9 cellular contexts compared by ENCODE assay signal in genomic region chr11:65555693-65556231, GRCh38. TPM values are rescaled to one million over a fixed set of nuclear protein-coding genes. Genes with fewer than 3 reads are reported as not detected.
DNase-seq lines count a peak whose midpoint lies in the region; ATAC-seq, FAIRE-seq and TF ChIP-seq lines count a peak whose summit lies in the region.
"Had no signal": no experiment of that assay in that cellular context is flagged by ENCODE, and none has a peak within 500 bp of the region (broad histone marks: within the 10 kb centered on the region; RNA-seq: fewer than 3 reads in every experiment).

No MANE protein-coding gene starts in this region.

- no peaks in the 10 kb centered on the region for H3K9me3 ChIP-seq in astrocyte (ENCODE audit: insufficient read depth, low read depth, low read length)
- H3K9me3 ChIP-seq in liver (ENCODE audit: control insufficient read depth in 4 of 4, low read length in 3 of 4) = no peaks in the 10 kb centered on the region

- H2AFZ ChIP-seq in astrocyte (ENCODE audit: low read depth, low read length) = no peak overlapping the region

- H3K79me2 ChIP-seq in astrocyte (ENCODE audit: insufficient read depth, low read length) = peaks cover 37% of the 10 kb centered on the region

- TF ChIP-seq CTCF in AG04449 (IDR thresholded peaks at IDR 0.05; ENCODE audit: insufficient read depth, low read length, missing control alignments) (no peak), astrocyte (IDR thresholded peaks at IDR 0.05; ENCODE audit: insufficient read depth, low read depth, low read length) (no peak), liver (IDR thresholded peaks at IDR 0.05; ENCODE audit: low read depth, low read length, missing input control) (no peak)

- TF ChIP-seq POLR2A in GM18505 (IDR thresholded peaks at IDR 0.05; ENCODE audit: borderline replicate concordance, extremely low read depth, insufficient read depth, insufficient read length) = no peak

- peaks cover 3% of the 10 kb centered on the region for H3K9me3 Mint-ChIP-seq in astrocyte (ENCODE audit: unreplicated experiment)

- H3K36me3 Mint-ChIP-seq in astrocyte (ENCODE audit: low read depth, unreplicated experiment) = peaks cover 8% of the 10 kb centered on the region

- no peak overlapping the region for H3K27ac Mint-ChIP-seq in astrocyte (ENCODE audit: unreplicated experiment)

- peaks cover 30% of the 10 kb centered on the region for H3K4me1 Mint-ChIP-seq in astrocyte (ENCODE audit: low read depth, unreplicated experiment)

- H3K27ac ChIP-seq in astrocyte (ENCODE audit: low read depth, low read length) = peak overlapping the region; percentile 11
- H3K27ac ChIP-seq in liver (ENCODE audit: low read depth in 1 of 2, low read length in 2 of 2) = peak overlapping the region in 1 of 2 donors; percentile 19

- H3K9ac ChIP-seq in astrocyte (ENCODE audit: low read length) (peak overlapping the region; percentile 32), liver (ENCODE audit: low read depth in 1 of 2, low read length in 2 of 2) (no peak overlapping the region)

- POLR2A ChIA-PET in AG04449 (lab: Yijun Ruan, JAX) = no interaction called here

- DNase-seq in AG04449 (ENCODE audit: low read depth, low spot score) = no peak
- DNase-seq in HUDEP-2 (lab: John Stamatoyannopoulos, UW; ENCODE audit: unreplicated experiment in 76 of 76) = peak in 40 of 76 experiments; percentile 1 to 76 (median 32)
- DNase-seq in astrocyte (ENCODE audit: low read depth) = peak; percentile 83
- no peak for DNase-seq in occipital lobe (lab: John Stamatoyannopoulos, UW)

- H3K4me3 ChIP-seq in AG04449 (ENCODE audit: low read depth, low read length) (peak overlapping the region; percentile 34), astrocyte (ENCODE audit: insufficient read depth, low read depth, low read length) (peak overlapping the region; percentile 58), liver (ENCODE audit: low read depth in 1 of 3, low read length in 3 of 3) (no peak overlapping the region)

- peaks cover 21% of the 10 kb centered on the region for H3K27me3 Mint-ChIP-seq in astrocyte (ENCODE audit: low read depth, unreplicated experiment)

- FAIRE-seq in astrocyte (lab: Jason Lieb, UNC) = no peak
- FAIRE-seq: GM18507 had no signal

- WGBS in liver = 54% methylated on average over 6 of the region's 6 CpGs

- no peak for TF ChIP-seq RAD21 in liver (IDR thresholded peaks at IDR 0.05)

- H3K4me2 ChIP-seq in astrocyte (ENCODE audit: low read length) = peak overlapping the region; percentile 94

- peaks cover 61% of the 10 kb centered on the region for H3K4me1 ChIP-seq in astrocyte (ENCODE audit: insufficient read depth, low read length)
- peaks cover 13 to 55% (median 25%) of the 10 kb centered on the region in 4 donors for H3K4me1 ChIP-seq in liver (ENCODE audit: control insufficient read depth in 4 of 4, insufficient read depth in 4 of 4, low read length in 3 of 4)

- H4K20me1 ChIP-seq in astrocyte (ENCODE audit: insufficient read depth, low read length) = peaks cover 48% of the 10 kb centered on the region

- peaks cover 8% of the 10 kb centered on the region for H3K36me3 ChIP-seq in astrocyte (ENCODE audit: insufficient read depth, low read length)
- peaks cover 0 to 4% (median 0%) of the 10 kb centered on the region in 4 donors for H3K36me3 ChIP-seq in liver (ENCODE audit: control insufficient read depth in 4 of 4, insufficient read depth in 3 of 4, low read depth in 1 of 4, low read length in 3 of 4)

- no peak for ATAC-seq in GM18505 (IDR thresholded peaks at IDR 0.05; ENCODE audit: unreplicated experiment)
- ATAC-seq in GM19467 (IDR thresholded peaks at IDR 0.05; ENCODE audit: unreplicated experiment) = no peak
- no peak for ATAC-seq in HG02610 (IDR thresholded peaks at IDR 0.05; ENCODE audit: unreplicated experiment)

- H3K4me3 Mint-ChIP-seq in astrocyte (ENCODE audit: unreplicated experiment) = peak overlapping the region; percentile 71

- H3K27me3 ChIP-seq in astrocyte (ENCODE audit: insufficient read depth, low read length) = no peaks in the 10 kb centered on the region
- H3K27me3 ChIP-seq in liver (ENCODE audit: control insufficient read depth in 4 of 4, insufficient read depth in 4 of 4, low read length in 3 of 4) = no peaks in the 10 kb centered on the region

- CTCF ChIA-PET in AG04449 (lab: Yijun Ruan, JAX) = interaction anchor here (1.0 to 2.1 kb wide), 5 partner anchors 12 to 37 kb away, joined by 3 to 33 read pairs (median 5); partner anchors contain the start of gene FAM89B

TF ChIP-seq in liver, 16 proteins besides CTCF, POLR2A, EP300 and RAD21:
- TF ChIP-seq GABPA (IDR thresholded peaks at IDR 0.05 in 1 of 2, conservative IDR thresholded peaks at IDR 0.05 in 1 of 2) (no peak), HNF4G (IDR thresholded peaks at IDR 0.05) (no peak), RXRA (IDR thresholded peaks at IDR 0.05) (peak; percentile 12 to 77), TAF1 (conservative IDR thresholded peaks at IDR 0.05) (no peak), ATF3 (IDR thresholded peaks at IDR 0.05) (no peak), REST (IDR thresholded peaks at IDR 0.05) (no peak), FOXA1 (IDR thresholded peaks at IDR 0.05) (no peak), NR2F2 (IDR thresholded peaks at IDR 0.05) (peak; percentile 18), HNF4A (conservative IDR thresholded peaks at IDR 0.05) (peak in 1 of 2 donors; percentile 29), MAX (IDR thresholded peaks at IDR 0.05) (no peak), JUND (IDR thresholded peaks at IDR 0.05) (peak in 1 of 2 donors; percentile 67)

RNA-seq across cellular contexts. Expression of gene LTBP3, which starts 2.4 kb away (rescaled TPM):
- total RNA-seq in astrocyte (33.2 and 36.5 TPM in 2 replicates), liver (10 to 100 TPM; 16.0 to 17.9 TPM), occipital lobe (18.4 TPM)
- polyA plus RNA-seq in liver = 10 to 100 TPM in 1 of 2 donors, 1 to 10 TPM in 1; 8.8 to 46.2 TPM

RNA-seq across cellular contexts. Expression of gene ZNRD2, which starts 14.5 kb away (rescaled TPM):
- total RNA-seq in astrocyte (40.4 and 45.1 TPM in 2 replicates), liver (10 to 100 TPM; 18.2 to 22.7 TPM), occipital lobe (23.6 TPM)
- 10 to 100 TPM; 33.3 to 39.5 TPM for polyA plus RNA-seq in liver

RNA-seq across cellular contexts. Expression of gene FAM89B, which starts 16.6 kb away (rescaled TPM):
- total RNA-seq in astrocyte (45.2 and 47.5 TPM in 2 replicates), liver (10 to 100 TPM in 1 of 2 donors, 1 to 10 TPM in 1; 4.7 to 16.7 TPM), occipital lobe (22.3 TPM)
- polyA plus RNA-seq in liver = 10 to 100 TPM in 1 of 2 donors, 1 to 10 TPM in 1; 7.7 to 11.4 TPM

RNA-seq across cellular contexts. Expression of gene EHBP1L1, which starts 20.1 kb away (rescaled TPM):
- 9.4 and 10.1 TPM in 2 replicates for total RNA-seq in astrocyte
- 100 to 1,000 TPM in 1 of 2 donors, 10 to 100 TPM in 1; 13.6 to 120 TPM for total RNA-seq in liver
- 1 to 10 TPM; 1.1 to 6.5 TPM for polyA plus RNA-seq in liver
- total RNA-seq in occipital lobe = 9.7 TPM

RNA-seq across cellular contexts. Expression of gene SCYL1, which starts 30.9 kb away (rescaled TPM):
- total RNA-seq in astrocyte (106 and 128 TPM in 2 replicates), liver (10 to 100 TPM; 33.7 to 59.5 TPM), occipital lobe (34.2 TPM)
- 10 to 100 TPM; 45.6 to 62.0 TPM for polyA plus RNA-seq in liver

Comparison
In these comparisons a context has a peak if more than half of its experiments do, and no peak if none do; other contexts are left out.
1. DNase-seq: peak in HUDEP-2 (40 of 76) and astrocyte (single experiment); none in AG04449 (single experiment) and occipital lobe (single experiment).
2. H3K4me3 ChIP-seq: peak in AG04449 (single experiment) and astrocyte (single experiment); none in liver (0 of 3).